ENCODE assay signal across 12 cellular contexts in genomic region chr19:11194657-11195056, GRCh38. TPM values are rescaled to one million over a fixed set of nuclear protein-coding genes. Genes with fewer than 3 reads are reported as not detected.
DNase-seq lines count a peak whose midpoint lies in the region; ATAC-seq and TF ChIP-seq lines count a peak whose summit lies in the region.
"Had no signal": no experiment of that assay in that cellular context is flagged by ENCODE, and none has a peak within 500 bp of the region (broad histone marks: within the 10 kb centered on the region; RNA-seq: fewer than 3 reads in every experiment).

No MANE protein-coding gene starts in this region.

- H3K4me3 Mint-ChIP-seq in HFFc6, result peak overlapping the region; percentile 88
- H3K4me3 Mint-ChIP-seq: activated B cell treated with CpG ODN at 0.5 μM for 24 hours; activated T-helper 1 cell treated with anti-CD3 and anti-CD28 coated beads, Interleukin-12 subunit alpha, Interleukin-12 subunit beta, Interleukin-2, Interleukin-4 antibody, amounts not matched to agents 30 ng/mL and 10 ng/mL and 1 ng/mL, durations not matched to agents 14 hours and 24 hours and 36 hours had no signal

- peaks cover 5% of the 10 kb centered on the region for H3K9me3 Mint-ChIP-seq in HFFc6
- H3K9me3 Mint-ChIP-seq: activated B cell treated with CpG ODN at 0.5 μM for 24 hours; activated T-helper 1 cell treated with anti-CD3 and anti-CD28 coated beads, Interleukin-12 subunit alpha, Interleukin-12 subunit beta, Interleukin-2, Interleukin-4 antibody, amounts not matched to agents 30 ng/mL and 10 ng/mL and 1 ng/mL, durations not matched to agents 14 hours and 24 hours and 36 hours had no signal

- in situ Hi-C loops in astrocyte of the cerebellum (cut with HindIII; ENCODE audit: low sequenced_read_pairs), result no loop called here

- peaks cover 0 to 17% (median 2%) of the 10 kb centered on the region in 4 donors for H3K36me3 ChIP-seq in right lobe of liver
- peaks cover 0 to 43% (median 36%) of the 10 kb centered on the region in 5 donors for H3K36me3 ChIP-seq in subcutaneous abdominal adipose tissue (ENCODE audit: control insufficient read depth in 5 of 5, insufficient read depth in 5 of 5, low read length in 5 of 5)

- intact Hi-C loops in right lobe of liver (cut with DNase I), result no loop called here

- DNase-seq in HFFc6 (no peak), astrocyte of the cerebellum (ENCODE audit: low read depth) (no peak), right lobe of liver (no peak), HPDE6-E6E7 (ENCODE audit: extremely low spot score) (no peak), iPS-NIHi11 (ENCODE audit: low spot score) (no peak)
- DNase-seq in activated naive CD4-positive, alpha-beta T cell treated with anti-CD3 and anti-CD28 coated beads, Interleukin-2, amount 50 U/mL, for 16 hours, result no peak
- DNase-seq: activated B cell treated with CpG ODN at 0.5 μM for 24 hours; effector CD4-positive, alpha-beta T cell; NCI-H1105 had no signal

- peaks cover 43% of the 10 kb centered on the region for H3K4me1 Mint-ChIP-seq in HFFc6 (ENCODE audit: low read depth)

- peaks cover 1% of the 10 kb centered on the region; the same call in 1 of the 2 replicates for H3K27me3 Mint-ChIP-seq in HFFc6 (ENCODE audit: insufficient read depth)

- peaks cover 0 to 37% (median 8%) of the 10 kb centered on the region in 4 donors for H3K4me1 ChIP-seq in right lobe of liver
- peaks cover 8 to 85% (median 76%) of the 10 kb centered on the region in 5 donors for H3K4me1 ChIP-seq in subcutaneous abdominal adipose tissue (ENCODE audit: control insufficient read depth in 5 of 5, insufficient read depth in 5 of 5, low read length in 5 of 5)

- H3K9me3 ChIP-seq in right lobe of liver (no peaks in the 10 kb centered on the region), subcutaneous abdominal adipose tissue (ENCODE audit: control insufficient read depth in 5 of 5, low read length in 5 of 5) (no peaks in the 10 kb centered on the region)

- 27% methylated on average over 4 of the region's 9 CpGs for WGBS in right lobe of liver (ENCODE audit: insufficient coverage, low coverage, low lambda C conversion rate, missing lambda C conversion rate)

- H3K27me3 ChIP-seq in right lobe of liver (no peaks in the 10 kb centered on the region), subcutaneous abdominal adipose tissue (ENCODE audit: control insufficient read depth in 5 of 5, insufficient read depth in 4 of 5, low read length in 5 of 5) (no peaks in the 10 kb centered on the region)

- H3K9ac ChIP-seq in subcutaneous abdominal adipose tissue (ENCODE audit: low read length in 5 of 5), result peak overlapping the region in 4 of 5 donors; percentile 21 to 71 (median 58)

- TF ChIP-seq CTCF in HFFc6 (IDR thresholded peaks at IDR 0.05), result no peak
- TF ChIP-seq CTCF in astrocyte of the cerebellum (IDR thresholded peaks at IDR 0.05; ENCODE audit: low read depth, low read length, missing control alignments), result no peak
- no peak for TF ChIP-seq CTCF in right lobe of liver (IDR thresholded peaks at IDR 0.05)

- H3K27ac ChIP-seq in right lobe of liver (peak overlapping the region; percentile 16 to 21 (median 18)), subcutaneous abdominal adipose tissue (ENCODE audit: low read depth, low read length) (peak overlapping the region; percentile 62)

- TF ChIP-seq POLR2A in right lobe of liver (IDR thresholded peaks at IDR 0.05), result no peak

- ATAC-seq in right lobe of liver (no peak), GM21381 (IDR thresholded peaks at IDR 0.05; ENCODE audit: unreplicated experiment) (no peak)

- H3K4me3 ChIP-seq in astrocyte of the cerebellum (ENCODE audit: low read depth, low read length) (peak overlapping the region; percentile 26), right lobe of liver (peak overlapping the region in 1 of 3 donors; percentile 16), subcutaneous abdominal adipose tissue (ENCODE audit: low read depth in 1 of 5, low read length in 5 of 5) (peak overlapping the region; percentile 17 to 64 (median 49))

- peak overlapping the region; percentile 81 for H3K27ac Mint-ChIP-seq in HFFc6
- H3K27ac Mint-ChIP-seq: activated B cell treated with CpG ODN at 0.5 μM for 24 hours; activated T-helper 1 cell treated with anti-CD3 and anti-CD28 coated beads, Interleukin-12 subunit alpha, Interleukin-12 subunit beta, Interleukin-2, Interleukin-4 antibody, amounts not matched to agents 30 ng/mL and 10 ng/mL and 1 ng/mL, durations not matched to agents 14 hours and 24 hours and 36 hours had no signal

- peaks cover 21% of the 10 kb centered on the region for H3K36me3 Mint-ChIP-seq in HFFc6 (ENCODE audit: low read depth)

RNA-seq across cellular contexts. Expression of gene KANK2, which starts 2.7 kb away (rescaled TPM):
- total RNA-seq in HFFc6 (2021; fragmentation: NEBNext Ultra II Directional; extraction: Animal tissue kit (Norgen Biotek cat#: 25700)), result 100 to 1,000 TPM; 132 to 167 (median 156) TPM
- 10 to 100 TPM; 36.3 to 65.4 (median 50.4) TPM for total RNA-seq in right lobe of liver

RNA-seq across cellular contexts. Expression of gene SPC24, which starts 39.1 kb away (rescaled TPM):
- 10 to 100 TPM; 21.0 to 54.6 (median 50.3) TPM for total RNA-seq in HFFc6 (2021; fragmentation: NEBNext Ultra II Directional; extraction: Animal tissue kit (Norgen Biotek cat#: 25700))
- total RNA-seq in right lobe of liver, result 1 to 10 TPM in 5 of 6 experiments, under 1 TPM in 1; 0.90 to 3.8 (median 2.2) TPM

RNA-seq across cellular contexts. Expression of gene ANGPTL8, which starts 44.8 kb away (rescaled TPM):
- total RNA-seq in HFFc6 (2021; fragmentation: NEBNext Ultra II Directional; extraction: Animal tissue kit (Norgen Biotek cat#: 25700)), result not detected
- total RNA-seq in right lobe of liver, result 100 to 1,000 TPM in 4 of 6 experiments, 10 to 100 TPM in 2; 56.7 to 287 (median 140) TPM
- total RNA-seq: activated B cell treated with CpG ODN at 0.5 μM for 24 hours; activated T-helper 1 cell treated with anti-CD3 and anti-CD28 coated beads, Interleukin-12 subunit alpha, Interleukin-12 subunit beta, Interleukin-2, Interleukin-4 antibody, amounts not matched to agents 30 ng/mL and 10 ng/mL and 1 ng/mL, durations not matched to agents 14 hours and 24 hours and 36 hours had no signal

Comparison
In these comparisons a context has a peak if more than half of its experiments do, and no peak if none do; other contexts are left out.
1. RNA of gene SPC24, which starts 39.1 kb away (total RNA-seq): 21.0 to 54.6 TPM in HFFc6; 0.90 to 3.8 TPM in right lobe of liver; every median in the first group is over 4 times any median in the second.
2. RNA of gene ANGPTL8, which starts 44.8 kb away (total RNA-seq): 56.7 to 287 TPM in right lobe of liver; not detected in HFFc6; every median in the first group is over 10 times any median in the second.